3 cellular contexts compared by ENCODE assay signal in genomic region chr11:49059012-49059411, GRCh38. TPM values are rescaled to one million over a fixed set of nuclear protein-coding genes. Genes with fewer than 3 reads are reported as not detected.
"Had no signal": no experiment of that assay in that cellular context is flagged by ENCODE, and none has a peak within 500 bp of the region (broad histone marks: within the 10 kb centered on the region; RNA-seq: fewer than 3 reads in every experiment).

TRIM64C (minus strand) TSS chr11:49059112; CDS start chr11:49059112, 0 bp downstream.

RNA-seq across cellular contexts. Expression of gene TRIM64C, which starts in this region (rescaled TPM):
- polyA plus RNA-seq: GM23248, GM23338, H1 had no signal
